ENCODE assay signal across 11 cellular contexts in genomic region chr10:29659770-29660097, GRCh38. TPM values are rescaled to one million over a fixed set of nuclear protein-coding genes. Genes with fewer than 3 reads are reported as not detected.
DNase-seq lines count a peak whose midpoint lies in the region; ATAC-seq and TF ChIP-seq lines count a peak whose summit lies in the region.
"Had no signal": no experiment of that assay in that cellular context is flagged by ENCODE, and none has a peak within 500 bp of the region (broad histone marks: within the 10 kb centered on the region; RNA-seq: fewer than 3 reads in every experiment).

No MANE protein-coding gene starts in this region.

- H3K27me3 ChIP-seq in CD8-positive, alpha-beta memory T cell (ENCODE audit: insufficient read depth, low read length, poor library complexity, severe bottlenecking): no peaks in the 10 kb centered on the region
- no peaks in the 10 kb centered on the region for H3K27me3 ChIP-seq in Peyer's patch
- H3K27me3 ChIP-seq in esophagus squamous epithelium: no peaks in the 10 kb centered on the region
- H3K27me3 ChIP-seq in gastrocnemius medialis: no peaks in the 10 kb centered on the region

- peaks cover 33 to 40% (median 36%) of the 10 kb centered on the region in 3 donors for H3K4me1 Mint-ChIP-seq in CD8-positive, alpha-beta memory T cell

- no peaks in the 10 kb centered on the region for H3K9me3 ChIP-seq in CD8-positive, alpha-beta memory T cell (ENCODE audit: low read length)
- H3K9me3 ChIP-seq in Peyer's patch (peaks cover 0 to 9% (median 0%) of the 10 kb centered on the region in 4 donors), esophagus squamous epithelium (no peaks in the 10 kb centered on the region), gastrocnemius medialis (no peaks in the 10 kb centered on the region)

- DNase-seq in CD8-positive, alpha-beta memory T cell: no peak
- no peak for DNase-seq in Peyer's patch
- no peak for DNase-seq in esophagus squamous epithelium (lab: John Stamatoyannopoulos, UW)
- DNase-seq in gastrocnemius medialis: no peak
- DNase-seq in NCI-H2171 treated with DMSO at 0.1 percent for 48 hours (lab: John Stamatoyannopoulos, UW): no peak
- no peak for DNase-seq in A172 (ENCODE audit: low spot score)
- DNase-seq in GOT3 (lab: John Stamatoyannopoulos, UW): no peak
- DNase-seq in retina: no peak
- DNase-seq: NCI-H1694 treated with DMSO at 0.1 percent for 48 hours had no signal

- H3K27ac Mint-ChIP-seq in CD8-positive, alpha-beta memory T cell: peak overlapping the region in 7 of 8 donors; percentile 58 to 98 (median 90)

- no peak for TF ChIP-seq CTCF in Peyer's patch (IDR thresholded peaks at IDR 0.05)
- no peak for TF ChIP-seq CTCF in esophagus squamous epithelium (IDR thresholded peaks at IDR 0.05)
- no peak for TF ChIP-seq CTCF in gastrocnemius medialis (IDR thresholded peaks at IDR 0.05 in 4 of 5, conservative IDR thresholded peaks at IDR 0.05 in 1 of 5)

- H3K4me3 Mint-ChIP-seq in CD8-positive, alpha-beta memory T cell: peak overlapping the region in 2 of 7 donors; percentile 34 to 64

- no peak for TF ChIP-seq POLR2A in Peyer's patch (IDR thresholded peaks at IDR 0.05)
- TF ChIP-seq POLR2A in esophagus squamous epithelium (IDR thresholded peaks at IDR 0.05): no peak
- no peak for TF ChIP-seq POLR2A in gastrocnemius medialis (IDR thresholded peaks at IDR 0.05)

- CTCF ChIA-PET in CD8-positive, alpha-beta memory T cell (lab: Charles Lee): interaction anchor here (1.1 to 1.8 kb wide), 3 partner anchors 9 to 76 kb away, joined by 3 to 5 read pairs (median 4); no protein-coding TSS in a partner anchor

- H3K9me3 Mint-ChIP-seq in CD8-positive, alpha-beta memory T cell: peaks cover 0 to 4% (median 0%) of the 10 kb centered on the region in 5 donors
- H3K9me3 Mint-ChIP-seq: activated naive CD4-positive, alpha-beta T cell treated with anti-CD3 and anti-CD28 coated beads, Interleukin-2, amount 50 U/mL, for 24 hours had no signal

- no peak overlapping the region for H3K4me3 ChIP-seq in CD8-positive, alpha-beta memory T cell (ENCODE audit: low read length)
- no peak overlapping the region for H3K4me3 ChIP-seq in Peyer's patch
- H3K4me3 ChIP-seq in esophagus squamous epithelium: no peak overlapping the region
- no peak overlapping the region for H3K4me3 ChIP-seq in gastrocnemius medialis

- WGBS in esophagus squamous epithelium, 2 donors: 10% methylated on average over 1 of the region's 1 CpG

- H3K27ac ChIP-seq in CD8-positive, alpha-beta memory T cell (ENCODE audit: low read depth, low read length): no peak overlapping the region
- H3K27ac ChIP-seq in Peyer's patch (peak overlapping the region in 3 of 4 donors; percentile 27 to 57 (median 55)), esophagus squamous epithelium (peak overlapping the region; percentile 70 to 88 (median 84)), gastrocnemius medialis (peak overlapping the region; percentile 67 to 82 (median 72))
- H3K27ac ChIP-seq: parathyroid adenoma had no signal

- H3K36me3 ChIP-seq in CD8-positive, alpha-beta memory T cell (ENCODE audit: insufficient read depth, low read length): peaks cover 11% of the 10 kb centered on the region
- peaks cover 0 to 17% (median 0%) of the 10 kb centered on the region in 3 donors for H3K36me3 ChIP-seq in Peyer's patch
- peaks cover 0 to 40% (median 0%) of the 10 kb centered on the region in 3 donors for H3K36me3 ChIP-seq in esophagus squamous epithelium
- peaks cover 0 to 15% of the 10 kb centered on the region in 2 donors for H3K36me3 ChIP-seq in gastrocnemius medialis

- peaks cover 2% of the 10 kb centered on the region in 2 donors for H3K27me3 Mint-ChIP-seq in CD8-positive, alpha-beta memory T cell
- H3K27me3 Mint-ChIP-seq: activated naive CD4-positive, alpha-beta T cell treated with anti-CD3 and anti-CD28 coated beads, Interleukin-2, amount 50 U/mL, for 24 hours had no signal

- H3K36me3 Mint-ChIP-seq in CD8-positive, alpha-beta memory T cell: peaks cover 0 to 6% (median 2%) of the 10 kb centered on the region in 3 donors

- H3K4me1 ChIP-seq in CD8-positive, alpha-beta memory T cell (ENCODE audit: insufficient read depth, low read length): peaks cover 38% of the 10 kb centered on the region
- peaks cover 0 to 20% (median 2%) of the 10 kb centered on the region in 4 donors for H3K4me1 ChIP-seq in Peyer's patch
- peaks cover 34 to 61% (median 47%) of the 10 kb centered on the region in 3 donors for H3K4me1 ChIP-seq in esophagus squamous epithelium
- peaks cover 20 to 38% of the 10 kb centered on the region in 2 donors for H3K4me1 ChIP-seq in gastrocnemius medialis
- H3K4me1 ChIP-seq: parathyroid adenoma had no signal

- ATAC-seq in gastrocnemius medialis: no peak

- intact Hi-C loops in esophagus squamous epithelium (cut with DNase I): no loop called here
- intact Hi-C loops in gastrocnemius medialis (cut with DNase I; ENCODE audit: low total_unique reads): loop anchor here (5.0 kb wide), 1 partner anchor 198 kb away; no protein-coding TSS in a partner anchor

- POLR2A ChIA-PET in CD8-positive, alpha-beta memory T cell (lab: Charles Lee): interaction anchor here (0.5 kb wide), 1 partner anchor 22 kb away, joined by 3 read pairs; no protein-coding TSS in a partner anchor

- in situ Hi-C loops in gastrocnemius medialis (cut with MboI; ENCODE audit: low sequenced_read_pairs in 4 of 4): loop anchor here in 1 of 4 donors (10.0 kb wide), 1 partner anchor 65 kb away; no protein-coding TSS in a partner anchor

RNA-seq across cellular contexts. Expression of gene SVIL, which starts 25.0 kb away (rescaled TPM):
- 1 to 10 TPM; 4.2 to 5.9 TPM for total RNA-seq in CD8-positive, alpha-beta memory T cell
- polyA plus RNA-seq in CD8-positive, alpha-beta memory T cell: 9.2 TPM
- total RNA-seq in Peyer's patch (10 to 100 TPM; 30.3 to 84.3 (median 62.5) TPM), esophagus squamous epithelium (100 to 1,000 TPM in 2 of 4 donors, 10 to 100 TPM in 2; 71.1 to 227 (median 147) TPM), gastrocnemius medialis (1,000 to 10,000 TPM; 1,040 to 1,354 (median 1,121) TPM)
- 8.5 and 92.0 TPM in 2 replicates for total RNA-seq in A172 (2014; rRNA removed; shearing (Covaris generic))

Comparison
In these comparisons a context has a peak if more than half of its experiments do, and no peak if none do; other contexts are left out.
1. RNA of gene SVIL, which starts 25.0 kb away (total RNA-seq): 1,040 to 1,354 TPM in gastrocnemius medialis; 71.1 to 227 TPM in esophagus squamous epithelium, 8.5 to 92.0 TPM in A172, 30.3 to 84.3 TPM in Peyer's patch and 4.2 to 5.9 TPM in CD8-positive, alpha-beta memory T cell; every median in the first group is over 4 times any median in the second.